In genomic region chr20:591941-592340, GRCh38 we compare ENCODE assay signal across 29 cellular contexts. TPM values are rescaled to one million over a fixed set of nuclear protein-coding genes. Genes with fewer than 3 reads are reported as not detected.
"Had no signal": no experiment of that assay in that cellular context is flagged by ENCODE, and none has a peak within 500 bp of the region (broad histone marks: within the 10 kb centered on the region; RNA-seq: fewer than 3 reads in every experiment).

No MANE protein-coding gene starts in this region.

- H3K27ac Mint-ChIP-seq: naive thymus-derived CD8-positive, alpha-beta T cell; stimulated activated memory B cell treated with anti-CD40 and anti-IgM and Interleukin-4, amounts not matched to agents 10 μg/mL and 1 μg/mL and 100 μg/mL, for 72 hours; type B pancreatic cell had no signal

- H3K27me3 ChIP-seq: colonic mucosa, heart right ventricle, left lung, pancreas, right atrium auricular region, testis had no signal

- H3K9me3 ChIP-seq: colonic mucosa, esophagus muscularis mucosa, heart right ventricle, left lung, neutrophil, pancreas, prostate gland, right atrium auricular region, sigmoid colon, testis, tibial artery had no signal

- H3K4me1 Mint-ChIP-seq: naive thymus-derived CD8-positive, alpha-beta T cell had no signal

- H3K9me3 Mint-ChIP-seq: naive thymus-derived CD8-positive, alpha-beta T cell; nephron progenitor cell; stimulated activated memory B cell treated with anti-CD40 and anti-IgM and Interleukin-4, amounts not matched to agents 10 μg/mL and 1 μg/mL and 100 μg/mL, for 72 hours; type B pancreatic cell had no signal

- H3K36me3 ChIP-seq: colonic mucosa, esophagus muscularis mucosa, heart right ventricle, left lung, neutrophil, pancreas, prostate gland, right atrium auricular region, sigmoid colon, tibial artery had no signal

- ATAC-seq: heart right ventricle; left cardiac atrium; left lung; naive thymus-derived CD8-positive, alpha-beta T cell; pancreas had no signal

- H3K4me3 ChIP-seq: colonic mucosa, esophagus muscularis mucosa, heart right ventricle, left lung, pancreas, prostate gland, right atrium auricular region, sigmoid colon, testis, tibial artery had no signal

- H3K27ac ChIP-seq: colonic mucosa, esophagus muscularis mucosa, left lung, neutrophil, pancreas, prostate gland, right atrium auricular region, sigmoid colon, testis, tibial artery had no signal

- H3K36me3 Mint-ChIP-seq: naive thymus-derived CD8-positive, alpha-beta T cell; stimulated activated memory B cell treated with anti-CD40 and anti-IgM and Interleukin-4, amounts not matched to agents 10 μg/mL and 1 μg/mL and 100 μg/mL, for 72 hours; type B pancreatic cell had no signal

- H3K4me3 Mint-ChIP-seq: naive thymus-derived CD8-positive, alpha-beta T cell; nephron progenitor cell; stimulated activated memory B cell treated with anti-CD40 and anti-IgM and Interleukin-4, amounts not matched to agents 10 μg/mL and 1 μg/mL and 100 μg/mL, for 72 hours; type B pancreatic cell had no signal

- H3K4me1 ChIP-seq: colonic mucosa, left lung, pancreas, prostate gland, testis had no signal

- DNase-seq: colonic mucosa; dermis blood vessel endothelial cell; effector memory CD4-positive, alpha-beta T cell; foreskin melanocyte; glutamatergic neuron; heart right ventricle; hippocampal formation; left cardiac atrium; left lung; mammary epithelial cell; mesendoderm; naive thymus-derived CD8-positive, alpha-beta T cell; nephron progenitor cell; pancreas; stimulated activated CD4-positive, alpha-beta T cell treated with anti-CD3 and anti-CD28 coated beads, Interleukin-2, amount 100 ng/mL, for 24 hours; stimulated activated CD4-positive, alpha-beta T cell treated with anti-CD3 and anti-CD28 coated beads, Interleukin-4, amount 100 ng/mL, for 24 hours; stimulated activated naive CD8-positive, alpha-beta T cell treated with anti-CD3 and anti-CD28 coated beads, Interleukin-15, Interleukin-2, amounts not matched to agents 100 U/mL and 50 U/mL, for 24 hours; substantia nigra; testis; tibial artery had no signal

RNA-seq across cellular contexts. Expression of gene TCF15, which starts 18.2 kb away (rescaled TPM):
- total RNA-seq: fibroblast of lung; mammary epithelial cell; myocyte; naive thymus-derived CD8-positive, alpha-beta T cell had no signal
